In genomic region chr5:125485003-125485641, GRCh38 we compare ENCODE assay signal across 1 cellular context.
TF ChIP-seq lines count a peak whose summit lies in the region.

No MANE protein-coding gene starts in this region.

TF ChIP-seq in HEK293, 187 proteins besides CTCF, POLR2A, EP300 and RAD21 (continued from another document):
- peak; percentile 49; the same call in 1 of the 2 replicates for TF ChIP-seq ZNF623 (tag by site-specific recombination; IDR thresholded peaks at IDR 0.05)
